Comparison of ENCODE assay signal across 8 cellular contexts in genomic region chr19:45444318-45445041, GRCh38. TPM values are rescaled to one million over a fixed set of nuclear protein-coding genes. Genes with fewer than 3 reads are reported as not detected.
DNase-seq lines count a peak whose midpoint lies in the region; ATAC-seq lines count a peak whose summit lies in the region.

No MANE protein-coding gene starts in this region.

- peak overlapping the region; percentile 69 for H3K4me3 ChIP-seq in H7 (ENCODE audit: insufficient read depth, low read depth, low read length)

- no peaks in the 10 kb centered on the region for H3K9me3 Mint-ChIP-seq in activated CD4-positive, alpha-beta T cell treated with anti-CD3 and anti-CD28 coated beads, Interleukin-2, amount 10 ng/mL, durations not matched to agents 7 days and 5 days

- peak; percentile 82 for ATAC-seq in left lobe of liver

- no peaks in the 10 kb centered on the region for H3K36me3 Mint-ChIP-seq in activated CD4-positive, alpha-beta T cell treated with anti-CD3 and anti-CD28 coated beads, Interleukin-2, amount 10 ng/mL, durations not matched to agents 7 days and 5 days (ENCODE audit: low read depth)

- H3K27me3 Mint-ChIP-seq in activated CD4-positive, alpha-beta T cell treated with anti-CD3 and anti-CD28 coated beads, Interleukin-2, amount 10 ng/mL, durations not matched to agents 7 days and 5 days: no peaks in the 10 kb centered on the region

- DNase-seq in DMS53 treated with DMSO at 0.1 percent for 48 hours (lab: John Stamatoyannopoulos, UW; ENCODE audit: unreplicated experiment) (peak; percentile 37), H7 (peak; percentile 98), NCI-H226 (peak; percentile 67), dermis blood vessel endothelial cell (peak; percentile 92), left lobe of liver (ENCODE audit: low spot score) (peak; percentile 98), NCI-H128 (lab: John Stamatoyannopoulos, UW; ENCODE audit: unreplicated experiment) (no peak)
- peak; percentile 80 for DNase-seq in activated CD4-positive, alpha-beta T cell treated with anti-CD3 and anti-CD28 coated beads, Interleukin-2, amount 10 ng/mL, durations not matched to agents 7 days and 5 days
- peak; percentile 72 for DNase-seq in stimulated activated CD4-positive, alpha-beta T cell treated with anti-CD3 and anti-CD28 coated beads, Interleukin-4, amount 100 ng/mL, for 1 hour

- CTCF ChIA-PET in activated CD4-positive, alpha-beta T cell treated with anti-CD3 and anti-CD28 coated beads, Interleukin-2, amount 10 ng/mL, durations not matched to agents 7 days and 5 days (lab: Charles Lee): interaction anchor here (0.6 to 8.6 kb wide), 8 partner anchors 12 to 114 kb away, joined by 3 to 310 read pairs (median 6); partner anchors contain the start of gene FOSB

- H3K36me3 ChIP-seq in H7 (replicated peaks; ENCODE audit: control insufficient read depth, insufficient read depth, low read length): no peaks in the 10 kb centered on the region

- no peak overlapping the region for H3K27ac Mint-ChIP-seq in activated CD4-positive, alpha-beta T cell treated with anti-CD3 and anti-CD28 coated beads, Interleukin-2, amount 10 ng/mL, durations not matched to agents 7 days and 5 days

- H3K27me3 ChIP-seq in H7 (ENCODE audit: control insufficient read depth, insufficient read depth, low read length): no peaks in the 10 kb centered on the region

- peak overlapping the region; percentile 30 for H3K4me3 Mint-ChIP-seq in activated CD4-positive, alpha-beta T cell treated with anti-CD3 and anti-CD28 coated beads, Interleukin-2, amount 10 ng/mL, durations not matched to agents 7 days and 5 days

- POLR2A ChIA-PET in activated CD4-positive, alpha-beta T cell treated with anti-CD3 and anti-CD28 coated beads, Interleukin-2, amount 10 ng/mL, durations not matched to agents 7 days and 5 days (lab: Charles Lee): no interaction called here

- peaks cover 54% of the 10 kb centered on the region for H3K4me1 Mint-ChIP-seq in activated CD4-positive, alpha-beta T cell treated with anti-CD3 and anti-CD28 coated beads, Interleukin-2, amount 10 ng/mL, durations not matched to agents 7 days and 5 days

RNA-seq across cellular contexts. Expression of gene ERCC1, which starts 20.8 kb away (rescaled TPM):
- 68.5 and 76.6 TPM in 2 replicates for total RNA-seq in H7 (2014; rRNA removed; shearing (Covaris generic))
- 10 to 100 TPM; 59.9 to 66.1 TPM for total RNA-seq in activated CD4-positive, alpha-beta T cell treated with anti-CD3 and anti-CD28 coated beads, Interleukin-2, amount 10 ng/mL, durations not matched to agents 7 days and 5 days
- total RNA-seq in dermis blood vessel endothelial cell: 56.5 and 63.1 TPM in 2 replicates
- total RNA-seq in left lobe of liver: 25.8 TPM

RNA-seq across cellular contexts. Expression of gene FOSB, which starts 23.3 kb away (rescaled TPM):
- 1.6 and 10.3 TPM in 2 replicates for total RNA-seq in H7 (2014; rRNA removed; shearing (Covaris generic))
- total RNA-seq in activated CD4-positive, alpha-beta T cell treated with anti-CD3 and anti-CD28 coated beads, Interleukin-2, amount 10 ng/mL, durations not matched to agents 7 days and 5 days: 10 to 100 TPM; 36.0 to 43.9 TPM
- total RNA-seq in dermis blood vessel endothelial cell: 0.65 and 23.8 TPM in 2 replicates
- 0.35 TPM for total RNA-seq in left lobe of liver

RNA-seq across cellular contexts. Expression of gene POLR1G, which starts 38.0 kb away (rescaled TPM):
- 35.8 and 39.6 TPM in 2 replicates for total RNA-seq in H7 (2014; rRNA removed; shearing (Covaris generic))
- 1 to 10 TPM; 7.0 to 7.4 TPM for total RNA-seq in activated CD4-positive, alpha-beta T cell treated with anti-CD3 and anti-CD28 coated beads, Interleukin-2, amount 10 ng/mL, durations not matched to agents 7 days and 5 days
- total RNA-seq in dermis blood vessel endothelial cell: 9.5 and 15.2 TPM in 2 replicates
- total RNA-seq in left lobe of liver: 2.2 TPM

RNA-seq across cellular contexts. Expression of gene PPP1R13L, which starts 39.6 kb away (rescaled TPM):
- total RNA-seq in H7 (2014; rRNA removed; shearing (Covaris generic)): 12.8 and 18.9 TPM in 2 replicates
- total RNA-seq in activated CD4-positive, alpha-beta T cell treated with anti-CD3 and anti-CD28 coated beads, Interleukin-2, amount 10 ng/mL, durations not matched to agents 7 days and 5 days: 10 to 100 TPM; 15.5 to 17.7 TPM
- 10.9 and 21.0 TPM in 2 replicates for total RNA-seq in dermis blood vessel endothelial cell
- total RNA-seq in left lobe of liver: 8.0 TPM

RNA-seq across cellular contexts. Expression of gene RTN2, which starts 52.4 kb away (rescaled TPM):
- 16.3 and 17.5 TPM in 2 replicates for total RNA-seq in H7 (2014; rRNA removed; shearing (Covaris generic))
- 1 to 10 TPM; 1.8 to 2.0 TPM for total RNA-seq in activated CD4-positive, alpha-beta T cell treated with anti-CD3 and anti-CD28 coated beads, Interleukin-2, amount 10 ng/mL, durations not matched to agents 7 days and 5 days
- total RNA-seq in dermis blood vessel endothelial cell: 9.0 and 10.2 TPM in 2 replicates
- 3.0 TPM for total RNA-seq in left lobe of liver
